35 cellular contexts compared by ENCODE assay signal in genomic region chr4:55512077-55512476, GRCh38.
"Had no signal": no experiment of that assay in that cellular context is flagged by ENCODE, and none has a peak within 500 bp of the region (broad histone marks: within the 10 kb centered on the region; RNA-seq: fewer than 3 reads in every experiment).

No MANE protein-coding gene starts in this region.

- H3K4me3 Mint-ChIP-seq: activated B cell treated with CpG ODN at 0.5 μM for 24 hours; activated CD4-positive, alpha-beta memory T cell treated with anti-CD3 and anti-CD28 coated beads for 36 hours; activated CD4-positive, alpha-beta T cell treated with anti-CD3 and anti-CD28 coated beads, Interleukin-2, amount 10 ng/mL, durations not matched to agents 7 days and 5 days; activated CD8-positive, alpha-beta T cell treated with anti-CD3 and anti-CD28 coated beads for 36 hours; activated naive CD4-positive, alpha-beta T cell treated with anti-CD3 and anti-CD28 coated beads for 36 hours; activated naive CD8-positive, alpha-beta T cell treated with anti-CD3 and anti-CD28 coated beads for 36 hours; activated T-cell treated with anti-CD3 and anti-CD28 coated beads, Interleukin-2, amount 50 U/mL, for 4 hours; activated T-cell treated with anti-CD3 and anti-CD28 coated beads, Interleukin-2, amount 50 U/mL, for 72 hours; activated T-helper 1 cell treated with anti-CD3 and anti-CD28 coated beads, Interleukin-12 subunit alpha, Interleukin-12 subunit beta, Interleukin-2, Interleukin-4 antibody, amounts not matched to agents 30 ng/mL and 10 ng/mL and 1 ng/mL, durations not matched to agents 14 hours and 24 hours and 36 hours; activated T-helper 17 cell treated with anti-CD3 and anti-CD28 coated beads, Interleukin-2, amount 50 U/mL, for 72 hours; T-helper 1 cell treated with Interleukin-12 subunit alpha and Interleukin-12 subunit beta and Interleukin-4 antibody, amounts not matched to agents 30 μg/mL and 1 μg/mL, for 36 hours; T-helper 2 cell treated with Interferon-gamma antibody and Interleukin-4, amounts not matched to agents 5 μg/mL and 100 μg/mL, for 36 hours had no signal

- H3K9me3 Mint-ChIP-seq: activated naive CD8-positive, alpha-beta T cell treated with anti-CD3 and anti-CD28 coated beads for 36 hours; activated T-helper 1 cell treated with anti-CD3 and anti-CD28 coated beads, Interleukin-12 subunit alpha, Interleukin-12 subunit beta, Interleukin-2, Interleukin-4 antibody, amounts not matched to agents 30 ng/mL and 10 ng/mL and 1 ng/mL, durations not matched to agents 14 hours and 24 hours and 36 hours; activated T-helper 17 cell treated with anti-CD3 and anti-CD28 coated beads, Interleukin-2, amount 50 U/mL, for 72 hours; T-helper 1 cell treated with Interleukin-12 subunit alpha and Interleukin-12 subunit beta and Interleukin-4 antibody, amounts not matched to agents 30 μg/mL and 1 μg/mL, for 36 hours had no signal

- ATAC-seq: activated CD8-positive, alpha-beta T cell treated with anti-CD3 and anti-CD28 coated beads for 36 hours; activated naive CD4-positive, alpha-beta T cell treated with anti-CD3 and anti-CD28 coated beads, Interleukin-2, amount 50 U/mL, for 72 hours; activated T-cell treated with anti-CD3 and anti-CD28 coated beads, Interleukin-2, amount 50 U/mL, for 4 hours; activated T-cell treated with anti-CD3 and anti-CD28 coated beads, Interleukin-2, amount 50 U/mL, for 72 hours; activated T-helper 17 cell treated with anti-CD3 and anti-CD28 coated beads, Interleukin-2, amount 50 U/mL, for 72 hours; body of pancreas had no signal

- H3K36me3 ChIP-seq: adrenal gland, brain microvascular endothelial cell, breast epithelium had no signal

- H3K27me3 ChIP-seq: adrenal gland, body of pancreas, brain microvascular endothelial cell, breast epithelium had no signal

- H3K4me1 ChIP-seq: adrenal gland, body of pancreas, breast epithelium had no signal

- H3K9me3 ChIP-seq: adrenal gland, body of pancreas, breast epithelium had no signal

- DNase-seq: activated B cell treated with CpG ODN at 0.5 μM for 24 hours; activated CD4-positive, alpha-beta memory T cell treated with anti-CD3 and anti-CD28 coated beads for 36 hours; activated CD4-positive, alpha-beta T cell treated with anti-CD3 and anti-CD28 coated beads for 4 hours; activated CD4-positive, alpha-beta T cell treated with anti-CD3 and anti-CD28 coated beads, Interleukin-2, amount 10 ng/mL, durations not matched to agents 7 days and 5 days; activated CD4-positive, CD25-positive, alpha-beta regulatory T cell treated with anti-CD3 and anti-CD28 coated beads, Interleukin-2, amount 50 U/mL, for 72 hours; activated CD8-positive, alpha-beta memory T cell treated with anti-CD3 and anti-CD28 coated beads, Interleukin-2, amount 50 U/mL, for 4 hours; activated CD8-positive, alpha-beta T cell treated with anti-CD3 and anti-CD28 coated beads for 36 hours; activated effector memory CD4-positive, alpha-beta T cell treated with anti-CD3 and anti-CD28 coated beads, Interleukin-2, amount 50 U/mL, for 16 hours; activated gamma-delta T cell treated with Interleukin-2 at 50 U/mL for 16 hours; activated naive CD4-positive, alpha-beta T cell; activated naive CD4-positive, alpha-beta T cell treated with anti-CD3 and anti-CD28 coated beads for 36 hours; activated naive CD4-positive, alpha-beta T cell treated with anti-CD3 and anti-CD28 coated beads, Interleukin-2, amount 50 U/mL, for 16 hours; activated naive CD8-positive, alpha-beta T cell treated with anti-CD3 and anti-CD28 coated beads for 36 hours; activated T-cell treated with anti-CD3 and anti-CD28 coated beads for 4 hours; activated T-cell treated with anti-CD3 and anti-CD28 coated beads, Interleukin-2, amount 50 U/mL, for 1 hour; activated T-cell treated with anti-CD3 and anti-CD28 coated beads, Interleukin-2, amount 50 U/mL, for 4 hours; activated T-cell treated with anti-CD3 and anti-CD28 coated beads, Interleukin-2, amount 50 U/mL, for 72 hours; adrenal gland; amniotic stem cell; aorta; body of pancreas; brain microvascular endothelial cell; central memory CD4-positive, alpha-beta T cell; T-helper 1 cell; T-helper 2 cell; T-helper 9 cell had no signal

- H3K27ac ChIP-seq: adrenal gland, body of pancreas, brain microvascular endothelial cell, breast epithelium, VCaP had no signal

- H3K27ac Mint-ChIP-seq: activated B cell treated with CpG ODN at 0.5 μM for 24 hours; activated CD4-positive, alpha-beta memory T cell treated with anti-CD3 and anti-CD28 coated beads for 36 hours; activated CD4-positive, alpha-beta T cell treated with anti-CD3 and anti-CD28 coated beads, Interleukin-2, amount 10 ng/mL, durations not matched to agents 7 days and 5 days; activated CD8-positive, alpha-beta T cell treated with anti-CD3 and anti-CD28 coated beads for 36 hours; activated naive CD4-positive, alpha-beta T cell treated with anti-CD3 and anti-CD28 coated beads for 36 hours; activated naive CD4-positive, alpha-beta T cell treated with anti-CD3 and anti-CD28 coated beads, Interleukin-2, amount 50 U/mL, for 72 hours; activated naive CD8-positive, alpha-beta T cell treated with anti-CD3 and anti-CD28 coated beads for 36 hours; activated T-cell treated with anti-CD3 and anti-CD28 coated beads, Interleukin-2, amount 50 U/mL, for 72 hours; activated T-helper 1 cell treated with anti-CD3 and anti-CD28 coated beads, Interleukin-12 subunit alpha, Interleukin-12 subunit beta, Interleukin-2, Interleukin-4 antibody, amounts not matched to agents 30 ng/mL and 10 ng/mL and 1 ng/mL, durations not matched to agents 14 hours and 24 hours and 36 hours; activated T-helper 17 cell treated with anti-CD3 and anti-CD28 coated beads, Interleukin-2, amount 50 U/mL, for 72 hours; T-helper 1 cell treated with Interleukin-12 subunit alpha and Interleukin-12 subunit beta and Interleukin-4 antibody, amounts not matched to agents 30 μg/mL and 1 μg/mL, for 36 hours; T-helper 2 cell treated with Interferon-gamma antibody and Interleukin-4, amounts not matched to agents 5 μg/mL and 100 μg/mL, for 36 hours had no signal

- H3K27me3 Mint-ChIP-seq: activated B cell treated with CpG ODN at 0.5 μM for 24 hours; activated CD4-positive, alpha-beta memory T cell treated with anti-CD3 and anti-CD28 coated beads for 36 hours; activated CD4-positive, alpha-beta T cell treated with anti-CD3 and anti-CD28 coated beads, Interleukin-2, amount 10 ng/mL, durations not matched to agents 7 days and 5 days; activated CD8-positive, alpha-beta T cell treated with anti-CD3 and anti-CD28 coated beads for 36 hours; activated naive CD8-positive, alpha-beta T cell treated with anti-CD3 and anti-CD28 coated beads for 36 hours; activated T-helper 17 cell treated with anti-CD3 and anti-CD28 coated beads, Interleukin-2, amount 50 U/mL, for 72 hours had no signal

- H3K4me3 ChIP-seq: adrenal gland, body of pancreas, breast epithelium had no signal

- FAIRE-seq: astrocyte, TTC549 had no signal
